In genomic region chr19:10871711-10872550, GRCh38 we compare ENCODE assay signal across 9 cellular contexts. TPM values are rescaled to one million over a fixed set of nuclear protein-coding genes. Genes with fewer than 3 reads are reported as not detected.
DNase-seq lines count a peak whose midpoint lies in the region; ATAC-seq, FAIRE-seq and TF ChIP-seq lines count a peak whose summit lies in the region.
"Had no signal": no experiment of that assay in that cellular context is flagged by ENCODE, and none has a peak within 500 bp of the region (broad histone marks: within the 10 kb centered on the region; RNA-seq: fewer than 3 reads in every experiment).

No MANE protein-coding gene starts in this region.

- peak overlapping the region; percentile 60 to 78 for H3K9ac ChIP-seq in stomach smooth muscle (ENCODE audit: low read length in 2 of 2)

- peak; percentile 2 for ATAC-seq in HG03439 (IDR thresholded peaks at IDR 0.05; ENCODE audit: unreplicated experiment)

- DNase-seq in NCI-H2171 treated with DMSO at 0.1 percent for 48 hours (lab: John Stamatoyannopoulos, UW) (peak; percentile 37), NCI-H2171 (lab: John Stamatoyannopoulos, UW) (no peak), midbrain (lab: John Stamatoyannopoulos, UW) (peak; percentile 23), GM12892 (ENCODE audit: insufficient read length) (no peak)
- peak; percentile 51 for DNase-seq in activated CD4-positive, alpha-beta T cell treated with anti-CD3 and anti-CD28 coated beads for 48 hours
- peak in 1 of 3 donors; percentile 3 for DNase-seq in effector memory CD4-positive, alpha-beta T cell

- H3K27ac ChIP-seq in effector memory CD4-positive, alpha-beta T cell (ENCODE audit: insufficient read depth, low read length, poor library complexity, severe bottlenecking): peak overlapping the region; percentile 42
- H3K27ac ChIP-seq in stomach smooth muscle (ENCODE audit: low read length): peak overlapping the region; percentile 55

- H3K4me1 ChIP-seq in effector memory CD4-positive, alpha-beta T cell (ENCODE audit: control insufficient read depth, insufficient read depth, low read length, poor library complexity, severe bottlenecking): peaks cover 9% of the 10 kb centered on the region
- peaks cover 19% of the 10 kb centered on the region for H3K4me1 ChIP-seq in stomach smooth muscle (ENCODE audit: control insufficient read depth, insufficient read depth, low read length)

- no peak for FAIRE-seq in GM12892 (lab: Jason Lieb, UNC)
- FAIRE-seq: G401.6 had no signal

- no peaks in the 10 kb centered on the region for H3K36me3 ChIP-seq in effector memory CD4-positive, alpha-beta T cell (ENCODE audit: control insufficient read depth, insufficient read depth, low read length)
- H3K36me3 ChIP-seq in stomach smooth muscle (ENCODE audit: control insufficient read depth in 2 of 2, insufficient read depth in 2 of 2, low read length in 2 of 2): no peaks in the 10 kb centered on the region

- H3K9me3 ChIP-seq in effector memory CD4-positive, alpha-beta T cell (ENCODE audit: control insufficient read depth, low read length): no peaks in the 10 kb centered on the region
- no peaks in the 10 kb centered on the region for H3K9me3 ChIP-seq in stomach smooth muscle (ENCODE audit: control insufficient read depth in 2 of 2, low read length in 2 of 2)

- no peak; the same call in 1 of the 2 replicates for TF ChIP-seq POLR2A in GM12892 (IDR thresholded peaks at IDR 0.05; ENCODE audit: low read depth, low read length)

- no peaks in the 10 kb centered on the region for H3K27me3 ChIP-seq in effector memory CD4-positive, alpha-beta T cell (replicated peaks; ENCODE audit: control insufficient read depth, insufficient read depth, low read length, poor library complexity, severe bottlenecking)
- no peaks in the 10 kb centered on the region for H3K27me3 ChIP-seq in stomach smooth muscle (ENCODE audit: control insufficient read depth in 1 of 2, insufficient read depth in 2 of 2, low read length in 2 of 2)

- H3K4me3 ChIP-seq in effector memory CD4-positive, alpha-beta T cell (ENCODE audit: insufficient read depth, low read depth, low read length, poor library complexity, severe bottlenecking): peak overlapping the region; percentile 63
- H3K4me3 ChIP-seq in stomach smooth muscle (ENCODE audit: low read length in 2 of 2): peak overlapping the region; percentile 52 to 78

RNA-seq across cellular contexts. Expression of gene CARM1, which starts 0.6 kb away (rescaled TPM):
- 43.0 TPM for polyA plus RNA-seq in GM12892 (2012; ENCODE audit: missing spikeins)

RNA-seq across cellular contexts. Expression of gene C19orf38, which starts 23.7 kb away (rescaled TPM):
- polyA plus RNA-seq in GM12892 (2012; ENCODE audit: missing spikeins): 5.8 TPM

RNA-seq across cellular contexts. Expression of gene TMED1, which starts 35.9 kb away (rescaled TPM):
- polyA plus RNA-seq in GM12892 (2012; ENCODE audit: missing spikeins): 10.2 TPM

RNA-seq across cellular contexts. Expression of gene YIPF2, which starts 56.5 kb away (rescaled TPM):
- polyA plus RNA-seq in GM12892 (2012; ENCODE audit: missing spikeins): 16.5 TPM

RNA-seq across cellular contexts. Expression of gene TIMM29, which starts 56.7 kb away (rescaled TPM):
- polyA plus RNA-seq in GM12892 (2012; ENCODE audit: missing spikeins): 12.4 TPM

Comparison
In these comparisons a context has a peak if more than half of its experiments do, and no peak if none do; other contexts are left out.
1. DNase-seq: peak in NCI-H2171 treated with DMSO at 0.1 percent for 48 hours (single experiment), activated CD4-positive, alpha-beta T cell treated with anti-CD3 and anti-CD28 coated beads for 48 hours (single experiment) and midbrain (single experiment); none in NCI-H2171 (single experiment) and GM12892 (single experiment).